ENCODE assay signal across 34 cellular contexts in the genomic region with DNA sequence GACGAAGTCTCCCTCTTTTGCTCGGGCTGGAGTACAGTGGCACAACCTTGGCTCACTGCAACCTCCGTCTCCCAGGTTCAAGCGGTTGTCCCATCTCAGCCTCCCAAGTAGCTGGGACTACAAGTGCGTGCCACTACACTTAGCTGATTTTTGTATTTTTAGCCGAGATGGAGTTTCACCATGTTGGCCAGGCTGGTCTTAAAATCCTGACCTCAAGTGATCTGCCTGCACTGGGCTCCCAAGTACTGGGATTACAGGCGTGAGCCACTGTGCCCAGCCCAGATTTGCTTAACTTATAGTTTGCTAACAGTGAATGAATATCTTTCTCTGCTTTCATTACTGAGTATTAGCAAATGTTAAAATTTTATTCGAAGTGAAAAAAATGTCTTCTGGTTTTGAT.
"Had no signal": no experiment of that assay in that cellular context is flagged by ENCODE, and none has a peak within 500 bp of the region (broad histone marks: within the 10 kb centered on the region; RNA-seq: fewer than 3 reads in every experiment).

No MANE protein-coding gene starts in this region.

- H3K9me3 ChIP-seq: MG63 had no signal

- H3K4me3 ChIP-seq: MG63 had no signal

- H3K27me3 ChIP-seq: MG63 had no signal

- DNase-seq: Karpas-422, Kasumi-1, MG63, MM.1S, MV-4-11, NCI-H1048, NCI-H1092, NCI-H1092 treated with DMSO at 0.1 percent for 48 hours, NCI-H1105, NCI-H1105 treated with DMSO at 0.1 percent for 48 hours, NCI-H1417, NCI-H1417 treated with DMSO at 0.1 percent for 48 hours, NCI-H1436, NCI-H1436 treated with DMSO at 0.1 percent for 48 hours, NCI-H146, NCI-H1694, NCI-H1694 treated with DMSO at 0.1 percent for 48 hours, NCI-H187, NCI-H187 treated with DMSO at 0.1 percent for 48 hours, NCI-H1930, NCI-H2029, NCI-H2029 treated with DMSO at 0.1 percent for 48 hours, NCI-H2081, NCI-H2081 treated with DMSO at 0.1 percent for 48 hours, NCI-H2107, NCI-H2171, NCI-H2171 treated with DMSO at 0.1 percent for 48 hours, NCI-H2227 treated with DMSO at 0.1 percent for 48 hours, NCI-H226, NCI-H345, NCI-H446, NCI-H446 treated with DMSO at 0.1 percent for 48 hours, NCI-H510A had no signal

- H3K27ac ChIP-seq: KMS-11 had no signal

- H3K36me3 ChIP-seq: MG63 had no signal
